8 cellular contexts compared by ENCODE assay signal in the genomic region with DNA sequence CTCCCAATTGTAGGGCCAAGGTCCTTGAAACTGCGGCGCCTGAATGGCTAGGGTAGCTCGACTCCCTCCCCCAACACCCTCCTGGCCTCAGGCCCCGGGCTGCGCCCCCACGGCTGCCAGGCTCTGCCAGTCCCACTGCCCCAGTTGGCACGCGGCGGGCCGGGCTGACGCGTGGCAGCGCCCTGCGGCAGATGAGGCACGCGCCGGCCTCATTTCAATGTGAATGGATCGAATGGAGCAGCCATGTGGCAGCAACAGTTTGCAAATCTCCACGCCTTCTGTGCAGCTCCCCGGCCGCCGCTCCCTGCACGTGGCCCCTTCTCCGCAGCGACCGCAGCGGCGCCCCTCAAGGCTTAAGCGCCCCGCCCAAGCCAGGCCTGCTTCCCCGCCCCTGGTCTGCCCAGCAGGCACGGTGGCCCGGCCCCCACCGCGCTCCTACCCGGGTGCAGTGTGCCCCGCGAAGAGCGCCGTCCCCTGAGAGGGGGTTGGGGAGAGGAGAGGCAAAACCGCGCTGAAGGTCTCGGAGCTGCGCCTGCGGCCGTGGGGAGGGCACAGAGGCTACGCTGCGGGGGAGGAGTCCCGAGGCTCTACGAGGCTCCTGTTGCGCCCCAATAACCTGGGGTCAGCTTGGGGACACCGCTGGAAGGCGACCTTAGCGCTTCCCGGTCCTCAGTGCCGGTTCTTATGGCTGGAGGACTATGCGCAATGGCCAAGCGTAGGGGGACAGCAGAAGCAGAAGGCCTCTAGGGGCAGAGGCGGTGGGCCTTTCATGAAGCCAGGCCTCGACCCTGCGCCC. TPM values are rescaled to one million over a fixed set of nuclear protein-coding genes. Genes with fewer than 3 reads are reported as not detected.
DNase-seq lines count a peak whose midpoint lies in the region; ATAC-seq and TF ChIP-seq lines count a peak whose summit lies in the region.

No MANE protein-coding gene starts in this region.

- H3K4me1 Mint-ChIP-seq in type B pancreatic cell (ENCODE audit: unreplicated experiment): peaks cover 19% of the 10 kb centered on the region

- H3K27ac Mint-ChIP-seq in type B pancreatic cell: no peak overlapping the region

- intact Hi-C loops in left ventricle myocardium inferior (cut with micrococcal nuclease) (no loop called here), left colon (cut with DNase I, micrococcal nuclease) (no loop called here)

- H3K36me3 Mint-ChIP-seq in type B pancreatic cell: no peaks in the 10 kb centered on the region

- peaks cover 58% of the 10 kb centered on the region for H3K27me3 ChIP-seq in left ventricle myocardium inferior (ENCODE audit: low read depth)
- peaks cover 13 to 18% of the 10 kb centered on the region in 2 donors for H3K27me3 ChIP-seq in right atrium auricular region
- peaks cover 60% of the 10 kb centered on the region for H3K27me3 ChIP-seq in adipocyte (replicated peaks; ENCODE audit: control insufficient read depth, insufficient read depth, low read length)

- TF ChIP-seq CTCF in left ventricle myocardium inferior (IDR thresholded peaks at IDR 0.05; ENCODE audit: borderline replicate concordance) (no peak), right atrium auricular region (IDR thresholded peaks at IDR 0.05) (no peak), type B pancreatic cell (conservative IDR thresholded peaks at IDR 0.05) (peak; percentile 20)

- no peak overlapping the region for H3K27ac ChIP-seq in left ventricle myocardium inferior (replicated peaks)
- no peak overlapping the region for H3K27ac ChIP-seq in right atrium auricular region

- H3K9me3 ChIP-seq in left ventricle myocardium inferior (replicated peaks): no peaks in the 10 kb centered on the region
- no peaks in the 10 kb centered on the region for H3K9me3 ChIP-seq in right atrium auricular region
- no peaks in the 10 kb centered on the region for H3K9me3 ChIP-seq in adipocyte (ENCODE audit: control insufficient read depth, low read length)

- DNase-seq in left ventricle myocardium inferior (no peak), right atrium auricular region (ENCODE audit: low spot score) (no peak), adipocyte (ENCODE audit: low read depth) (no peak), left colon (peak in 1 of 2 donors; percentile 59), type B pancreatic cell (ENCODE audit: extremely low spot score, unreplicated experiment) (peak; percentile 73), NCI-H2081 treated with DMSO at 0.1 percent for 48 hours (lab: John Stamatoyannopoulos, UW) (no peak)
- DNase-seq in activated CD4-positive, CD25-positive, alpha-beta regulatory T cell (lab: John Stamatoyannopoulos, UW): no peak

- peaks cover 86% of the 10 kb centered on the region for H3K27me3 Mint-ChIP-seq in type B pancreatic cell

- H3K9me3 Mint-ChIP-seq in type B pancreatic cell: no peaks in the 10 kb centered on the region

- H3K4me1 ChIP-seq in left ventricle myocardium inferior (peaks cover 64% of the 10 kb centered on the region), right atrium auricular region (peaks cover 0 to 57% of the 10 kb centered on the region in 2 donors), adipocyte (ENCODE audit: control insufficient read depth, insufficient read depth, low read length) (peaks cover 21% of the 10 kb centered on the region)

- H3K4me3 ChIP-seq in left ventricle myocardium inferior (peak overlapping the region; percentile 52), right atrium auricular region (peak overlapping the region in 1 of 2 donors; percentile 34), adipocyte (ENCODE audit: low read length) (peak overlapping the region; percentile 52)

- peak overlapping the region; percentile 75 for H3K4me3 Mint-ChIP-seq in type B pancreatic cell

- ATAC-seq in left colon (peak; percentile 1), GM21367 (IDR thresholded peaks at IDR 0.05; ENCODE audit: unreplicated experiment) (no peak)

- no peaks in the 10 kb centered on the region for H3K36me3 ChIP-seq in left ventricle myocardium inferior
- no peaks in the 10 kb centered on the region for H3K36me3 ChIP-seq in right atrium auricular region
- H3K36me3 ChIP-seq in adipocyte (ENCODE audit: control insufficient read depth, insufficient read depth, low read length, severe bottlenecking): no peaks in the 10 kb centered on the region

- H3K9ac ChIP-seq in adipocyte (ENCODE audit: low read length): no peak overlapping the region

RNA-seq across cellular contexts. Expression of gene DLL4, which starts 3.1 kb away (rescaled TPM):
- total RNA-seq in left ventricle myocardium inferior: 11.1 TPM
- total RNA-seq in right atrium auricular region: 1 to 10 TPM; 7.5 to 9.8 TPM
- total RNA-seq in left colon: 10 to 100 TPM; 14.0 to 15.9 TPM
- 2.9 and 5.9 TPM in 2 replicates for total RNA-seq in type B pancreatic cell (ENCODE audit: low replicate concordance)

RNA-seq across cellular contexts. Expression of gene CHAC1, which starts 27.2 kb away (rescaled TPM):
- total RNA-seq in left ventricle myocardium inferior (1.3 TPM), right atrium auricular region (10 to 100 TPM; 11.9 to 36.1 TPM), left colon (10 to 100 TPM in 1 of 2 donors, 1 to 10 TPM in 1; 1.8 to 11.0 TPM), type B pancreatic cell (ENCODE audit: low replicate concordance) (7.8 and 12.9 TPM in 2 replicates)

RNA-seq across cellular contexts. Expression of gene VPS18, which starts 31.8 kb away (rescaled TPM):
- total RNA-seq in left ventricle myocardium inferior (21.3 TPM), right atrium auricular region (10 to 100 TPM; 18.1 to 26.1 TPM), left colon (10 to 100 TPM; 20.8 to 20.9 TPM), type B pancreatic cell (ENCODE audit: low replicate concordance) (25.6 and 37.2 TPM in 2 replicates)

RNA-seq across cellular contexts. Expression of gene RHOV, which starts 52.0 kb away (rescaled TPM):
- total RNA-seq in left ventricle myocardium inferior (not detected), right atrium auricular region (not detected), left colon (1 to 10 TPM; 3.7 to 8.9 TPM), type B pancreatic cell (ENCODE audit: low replicate concordance) (19.3 and 43.3 TPM in 2 replicates)
